9 cellular contexts compared by ENCODE assay signal in genomic region chr19:7874080-7874856, GRCh38. TPM values are rescaled to one million over a fixed set of nuclear protein-coding genes. Genes with fewer than 3 reads are reported as not detected.
DNase-seq lines count a peak whose midpoint lies in the region; ATAC-seq lines count a peak whose summit lies in the region.
"Had no signal": no experiment of that assay in that cellular context is flagged by ENCODE, and none has a peak within 500 bp of the region (broad histone marks: within the 10 kb centered on the region; RNA-seq: fewer than 3 reads in every experiment).

Gene PRR36 (minus strand): TSS chr19:7874390. CDS start chr19:7873689, 701 bp downstream.

- H3K27ac Mint-ChIP-seq in activated naive CD8-positive, alpha-beta T cell treated with anti-CD3 and anti-CD28 coated beads, Interleukin-2, amount 10 ng/mL, durations not matched to agents 7 days and 5 days: no peak within 1 kb of the TSS

- H3K27me3 Mint-ChIP-seq in activated naive CD8-positive, alpha-beta T cell treated with anti-CD3 and anti-CD28 coated beads, Interleukin-2, amount 10 ng/mL, durations not matched to agents 7 days and 5 days: peaks cover 39% of the 10 kb centered on the region

- H3K36me3 ChIP-seq in urinary bladder (ENCODE audit: insufficient read depth): no peaks in the 10 kb centered on the region
- H3K36me3 ChIP-seq: neutrophil had no signal

- no peak within 1 kb of the TSS for H3K27ac ChIP-seq in urinary bladder (ENCODE audit: low read depth)
- H3K27ac ChIP-seq: neutrophil had no signal

- no peaks in the 10 kb centered on the region for H3K9me3 Mint-ChIP-seq in activated naive CD8-positive, alpha-beta T cell treated with anti-CD3 and anti-CD28 coated beads, Interleukin-2, amount 10 ng/mL, durations not matched to agents 7 days and 5 days

- peak within 1 kb of the TSS; percentile 68 for H3K4me3 Mint-ChIP-seq in activated naive CD8-positive, alpha-beta T cell treated with anti-CD3 and anti-CD28 coated beads, Interleukin-2, amount 10 ng/mL, durations not matched to agents 7 days and 5 days

- POLR2A ChIA-PET in activated naive CD8-positive, alpha-beta T cell treated with anti-CD3 and anti-CD28 coated beads, Interleukin-2, amount 10 ng/mL, durations not matched to agents 7 days and 5 days (lab: Charles Lee): no interaction called here

- no peak for ATAC-seq in activated naive CD8-positive, alpha-beta T cell treated with anti-CD3 and anti-CD28 coated beads, Interleukin-2, amount 10 ng/mL, durations not matched to agents 7 days and 5 days (ENCODE audit: low read depth)
- ATAC-seq in GM18861 (IDR thresholded peaks at IDR 0.05; ENCODE audit: unreplicated experiment) (no peak), GM18511 (IDR thresholded peaks at IDR 0.05; ENCODE audit: unreplicated experiment) (no peak)

- WGBS in urinary bladder: 1% methylated on average over 84 of the region's 84 CpGs

- DNase-seq in ELF-1 (ENCODE audit: low read depth, low spot score) (peak; percentile 84), NCI-H2081 treated with DMSO at 0.1 percent for 48 hours (lab: John Stamatoyannopoulos, UW) (peak; percentile 42), islet precursor cell (peak; percentile 85), NOMO-1 treated with DMSO at 0.1 percent for 48 hours (lab: John Stamatoyannopoulos, UW; ENCODE audit: unreplicated experiment) (no peak)
- no peak for DNase-seq in activated naive CD8-positive, alpha-beta T cell treated with anti-CD3 and anti-CD28 coated beads, Interleukin-2, amount 10 ng/mL, durations not matched to agents 7 days and 5 days

- H3K4me3 ChIP-seq in urinary bladder (ENCODE audit: low read depth, low read length): peak within 1 kb of the TSS; percentile 29

- no peaks in the 10 kb centered on the region for H3K36me3 Mint-ChIP-seq in activated naive CD8-positive, alpha-beta T cell treated with anti-CD3 and anti-CD28 coated beads, Interleukin-2, amount 10 ng/mL, durations not matched to agents 7 days and 5 days

- H3K4me1 Mint-ChIP-seq in activated naive CD8-positive, alpha-beta T cell treated with anti-CD3 and anti-CD28 coated beads, Interleukin-2, amount 10 ng/mL, durations not matched to agents 7 days and 5 days: peaks cover 19% of the 10 kb centered on the region

- peaks cover 3% of the 10 kb centered on the region for H3K4me1 ChIP-seq in urinary bladder (ENCODE audit: insufficient read depth)

RNA-seq across cellular contexts. Expression of gene PRR36, which starts in this region (rescaled TPM):
- total RNA-seq in activated naive CD8-positive, alpha-beta T cell treated with anti-CD3 and anti-CD28 coated beads, Interleukin-2, amount 10 ng/mL, durations not matched to agents 7 days and 5 days: under 1 TPM; 0.40 to 0.78 TPM
- total RNA-seq in urinary bladder: 0.11 TPM
- polyA plus RNA-seq in urinary bladder: 0.10 TPM

Comparison
In these comparisons a context has a peak if more than half of its experiments do, and no peak if none do; other contexts are left out.
1. DNase-seq: peak in ELF-1 (single experiment), NCI-H2081 treated with DMSO at 0.1 percent for 48 hours (single experiment) and islet precursor cell (single experiment); none in activated naive CD8-positive, alpha-beta T cell treated with anti-CD3 and anti-CD28 coated beads, Interleukin-2, amount 10 ng/mL, durations not matched to agents 7 days and 5 days (single experiment) and NOMO-1 treated with DMSO at 0.1 percent for 48 hours (single experiment).